Comparison of ENCODE assay signal across 8 cellular contexts in genomic region chr6:10694302-10695085, GRCh38. TPM values are rescaled to one million over a fixed set of nuclear protein-coding genes. Genes with fewer than 3 reads are reported as not detected.
DNase-seq lines count a peak whose midpoint lies in the region; ATAC-seq and TF ChIP-seq lines count a peak whose summit lies in the region.

Gene C6orf52 (minus strand): TSS chr6:10694616. CDS start chr6:10687550, 7,066 bp downstream.
Gene PAK1IP1 (plus strand): TSS chr6:10694972. CDS start chr6:10694986, 14 bp downstream.

- intact Hi-C loops in left ventricle myocardium superior (cut with micrococcal nuclease) = no loop called here

- peak within 1 kb of the TSS; percentile 99 for H3K27ac Mint-ChIP-seq in T-helper 1 cell treated with Interleukin-12 subunit alpha and Interleukin-12 subunit beta and Interleukin-4 antibody, amounts not matched to agents 30 μg/mL and 1 μg/mL, for 36 hours
- peak within 1 kb of the TSS; percentile 100 for H3K27ac Mint-ChIP-seq in progenitor cell of endocrine pancreas

- peaks cover 17% of the 10 kb centered on the region for H3K36me3 Mint-ChIP-seq in T-helper 1 cell treated with Interleukin-12 subunit alpha and Interleukin-12 subunit beta and Interleukin-4 antibody, amounts not matched to agents 30 μg/mL and 1 μg/mL, for 36 hours (ENCODE audit: low read depth)
- peaks cover 2% of the 10 kb centered on the region for H3K36me3 Mint-ChIP-seq in progenitor cell of endocrine pancreas (ENCODE audit: insufficient read depth)

- H3K9me3 Mint-ChIP-seq in T-helper 1 cell treated with Interleukin-12 subunit alpha and Interleukin-12 subunit beta and Interleukin-4 antibody, amounts not matched to agents 30 μg/mL and 1 μg/mL, for 36 hours = no peaks in the 10 kb centered on the region
- no peaks in the 10 kb centered on the region for H3K9me3 Mint-ChIP-seq in progenitor cell of endocrine pancreas (ENCODE audit: low read depth)

- no peak for TF ChIP-seq CTCF in progenitor cell of endocrine pancreas (IDR thresholded peaks at IDR 0.05; ENCODE audit: unreplicated experiment)

- DNase-seq in NCI-H1694 (lab: John Stamatoyannopoulos, UW) (peak; percentile 94), amygdala (lab: John Stamatoyannopoulos, UW) (peak; percentile 57 to 98 (median 88)), left ventricle myocardium superior (peak; percentile 95), progenitor cell of endocrine pancreas (ENCODE audit: low spot score, unreplicated experiment) (peak; percentile 66), ureter (ENCODE audit: low spot score) (peak; percentile 92)

- H3K4me3 Mint-ChIP-seq in T-helper 1 cell treated with Interleukin-12 subunit alpha and Interleukin-12 subunit beta and Interleukin-4 antibody, amounts not matched to agents 30 μg/mL and 1 μg/mL, for 36 hours = peak within 1 kb of the TSS; percentile 94
- peak within 1 kb of the TSS; percentile 97 for H3K4me3 Mint-ChIP-seq in progenitor cell of endocrine pancreas (ENCODE audit: low read depth)

- ATAC-seq in GM18498 (IDR thresholded peaks at IDR 0.05; ENCODE audit: unreplicated experiment) (peak; percentile 99), HG02885 (IDR thresholded peaks at IDR 0.05; ENCODE audit: poor library complexity, unreplicated experiment) (peak; percentile 98), left ventricle myocardium superior (peak; percentile 100)

- H3K4me1 Mint-ChIP-seq in T-helper 1 cell treated with Interleukin-12 subunit alpha and Interleukin-12 subunit beta and Interleukin-4 antibody, amounts not matched to agents 30 μg/mL and 1 μg/mL, for 36 hours (ENCODE audit: low read depth) = peaks cover 27% of the 10 kb centered on the region
- peaks cover 40% of the 10 kb centered on the region for H3K4me1 Mint-ChIP-seq in progenitor cell of endocrine pancreas (ENCODE audit: low read depth)

- H3K27me3 Mint-ChIP-seq in T-helper 1 cell treated with Interleukin-12 subunit alpha and Interleukin-12 subunit beta and Interleukin-4 antibody, amounts not matched to agents 30 μg/mL and 1 μg/mL, for 36 hours (ENCODE audit: low read depth) = no peaks in the 10 kb centered on the region
- H3K27me3 Mint-ChIP-seq in progenitor cell of endocrine pancreas = no peaks in the 10 kb centered on the region

RNA-seq across cellular contexts. Expression of gene C6orf52, which starts in this region (rescaled TPM):
- total RNA-seq in left ventricle myocardium superior (not detected), progenitor cell of endocrine pancreas (3.5 and 4.8 TPM in 2 replicates), ureter (1.8 TPM)

RNA-seq across cellular contexts. Expression of gene PAK1IP1, which starts in this region (rescaled TPM):
- 11.0 TPM for total RNA-seq in left ventricle myocardium superior
- total RNA-seq in progenitor cell of endocrine pancreas = 12.9 and 14.1 TPM in 2 replicates
- 14.5 TPM for total RNA-seq in ureter

Comparison
In these comparisons a context has a peak if more than half of its experiments do, and no peak if none do; other contexts are left out.
1. Peak in every context shown above with its lines: DNase-seq and ATAC-seq.